ENCODE assay signal across 7 cellular contexts in the genomic region with DNA sequence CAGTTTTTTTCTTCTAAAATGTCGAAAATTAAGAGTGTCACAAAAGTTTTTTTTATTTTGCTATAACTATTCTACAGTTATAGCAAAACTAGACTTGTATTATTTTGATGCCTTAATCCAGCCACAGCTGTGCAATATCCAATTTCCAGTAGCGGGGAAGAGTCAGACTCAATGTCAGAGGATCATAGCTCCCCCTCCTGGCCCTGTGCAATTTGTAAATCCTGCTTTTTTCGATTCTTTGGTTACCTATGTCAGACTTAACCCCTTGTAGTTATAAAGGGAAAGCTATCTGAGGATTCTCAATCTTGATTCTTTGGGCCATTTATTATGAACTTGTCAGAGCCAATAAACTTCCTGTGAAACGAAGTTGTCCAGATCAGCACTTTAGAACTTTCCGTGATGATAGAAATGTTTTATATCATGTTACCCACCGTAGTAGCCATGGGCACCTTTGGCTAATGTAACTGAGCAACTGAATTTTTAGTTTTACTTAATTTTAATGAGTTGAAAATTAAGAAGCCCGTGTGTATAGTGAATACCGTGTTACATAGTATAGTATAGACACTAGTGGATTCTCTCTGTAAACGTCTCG.
A peak's percentile ranks its signal among the peaks of the same experiment; 100 is the strongest.
DNase-seq lines count a peak whose midpoint lies in the region; ATAC-seq, FAIRE-seq and TF ChIP-seq lines count a peak whose summit lies in the region.

No MANE protein-coding gene starts in this region.

- no peak for TF ChIP-seq POLR2A in GM12892 (IDR thresholded peaks at IDR 0.05; ENCODE audit: low read depth, low read length)

- H3K4me3 ChIP-seq in Jurkat, Clone E6-1 (ENCODE audit: low read length): no peak overlapping the region
- H3K4me3 ChIP-seq in fibroblast of villous mesenchyme (ENCODE audit: low read depth, low read length) (no peak overlapping the region), skeletal muscle cell (ENCODE audit: low read depth, low read length) (no peak overlapping the region)

- TF ChIP-seq CTCF in VCaP (conservative IDR thresholded peaks at IDR 0.05): peak; percentile 77
- peak; percentile 70 for TF ChIP-seq CTCF in fibroblast of villous mesenchyme (IDR thresholded peaks at IDR 0.05; ENCODE audit: insufficient read depth, low read depth, low read length)

- FAIRE-seq in GM12892 (lab: Jason Lieb, UNC): no peak

- DNase-seq in EH (ENCODE audit: low read depth) (peak; percentile 28), fibroblast of villous mesenchyme (ENCODE audit: low read depth) (peak; percentile 56), skeletal muscle cell (ENCODE audit: low read depth) (peak; percentile 1), GM12892 (ENCODE audit: insufficient read length) (no peak)
- DNase-seq in Jurkat, Clone E6-1 (ENCODE audit: low read depth, low spot score): peak; percentile 75

- no peak overlapping the region for H3K27ac ChIP-seq in VCaP

- ATAC-seq in GM18858 (IDR thresholded peaks at IDR 0.05; ENCODE audit: unreplicated experiment): no peak
